In genomic region chr5:157481666-157482065, GRCh38 we compare ENCODE assay signal across 23 cellular contexts. TPM values are rescaled to one million over a fixed set of nuclear protein-coding genes. Genes with fewer than 3 reads are reported as not detected.
"Had no signal": no experiment of that assay in that cellular context is flagged by ENCODE, and none has a peak within 500 bp of the region (broad histone marks: within the 10 kb centered on the region; RNA-seq: fewer than 3 reads in every experiment).

No MANE protein-coding gene starts in this region.

- H3K36me3 Mint-ChIP-seq: activated naive CD4-positive, alpha-beta T cell treated with anti-CD3 and anti-CD28 coated beads, Interleukin-2, amount 50 U/mL, for 24 hours; immature natural killer cell had no signal

- H3K4me3 ChIP-seq: ascending aorta, breast epithelium, mucosa of descending colon, ovary, psoas muscle, skin epidermis, thoracic aorta, upper lobe of right lung had no signal

- DNase-seq: activated CD4-positive, alpha-beta T cell treated with anti-CD3 and anti-CD28 coated beads for 36 hours; cerebellar nuclear complex; cortex of kidney; effector CD8-positive, alpha-beta T cell; immature natural killer cell; left ventricle myocardium superior; mesenchymal stem cell; mucosa of descending colon; naive thymus-derived CD4-positive, alpha-beta T cell; ovary; psoas muscle; right cardiac atrium; stimulated activated CD4-positive, alpha-beta T cell treated with anti-CD3 and anti-CD28 coated beads, Interleukin-15, amount 100 ng/mL, for 24 hours; stimulated activated CD4-positive, alpha-beta T cell treated with anti-CD3 and anti-CD28 coated beads, Interleukin-2, amount 100 ng/mL, for 48 hours; upper lobe of right lung; WERI-Rb-1 had no signal

- H3K9me3 Mint-ChIP-seq: activated naive CD4-positive, alpha-beta T cell treated with anti-CD3 and anti-CD28 coated beads, Interleukin-2, amount 50 U/mL, for 24 hours; activated T-helper 2 cell treated with anti-CD3 and anti-CD28 coated beads, Interferon-gamma antibody, Interleukin-2, Interleukin-4, amounts not matched to agents 10 μg/mL and 5 μg/mL and 100 μg/mL, durations not matched to agents 14 hours and 24 hours and 36 hours; immature natural killer cell had no signal

- H3K4me1 Mint-ChIP-seq: activated naive CD4-positive, alpha-beta T cell treated with anti-CD3 and anti-CD28 coated beads, Interleukin-2, amount 50 U/mL, for 24 hours; immature natural killer cell had no signal

- H3K27me3 ChIP-seq: ascending aorta, breast epithelium, ovary, upper lobe of right lung had no signal

- ATAC-seq: activated CD4-positive, alpha-beta T cell treated with anti-CD3 and anti-CD28 coated beads for 36 hours; left ventricle myocardium superior; psoas muscle; SK-N-SH treated with all-trans-retinoic acid at 6 μM for 48 hours; upper lobe of right lung had no signal

- H3K27ac Mint-ChIP-seq: activated CD4-positive, alpha-beta T cell treated with anti-CD3 and anti-CD28 coated beads for 36 hours; activated naive CD4-positive, alpha-beta T cell treated with anti-CD3 and anti-CD28 coated beads, Interleukin-2, amount 50 U/mL, for 24 hours; immature natural killer cell had no signal

- H3K4me3 Mint-ChIP-seq: activated CD4-positive, alpha-beta T cell treated with anti-CD3 and anti-CD28 coated beads for 36 hours; activated naive CD4-positive, alpha-beta T cell treated with anti-CD3 and anti-CD28 coated beads, Interleukin-2, amount 50 U/mL, for 24 hours; immature natural killer cell had no signal

- H3K27ac ChIP-seq: ascending aorta, breast epithelium, ovary, psoas muscle, thoracic aorta, upper lobe of right lung, WERI-Rb-1 had no signal

- H3K27me3 Mint-ChIP-seq: activated CD4-positive, alpha-beta T cell treated with anti-CD3 and anti-CD28 coated beads for 36 hours; activated naive CD4-positive, alpha-beta T cell treated with anti-CD3 and anti-CD28 coated beads, Interleukin-2, amount 50 U/mL, for 24 hours; naive thymus-derived CD4-positive, alpha-beta T cell had no signal

- H3K9me3 ChIP-seq: ascending aorta, breast epithelium, mucosa of descending colon, ovary, psoas muscle, thoracic aorta, upper lobe of right lung had no signal

- H3K36me3 ChIP-seq: breast epithelium, ovary had no signal

- H3K4me1 ChIP-seq: breast epithelium, psoas muscle had no signal

RNA-seq across cellular contexts. Expression of gene NIPAL4, which starts 21.7 kb away (rescaled TPM):
- total RNA-seq: ascending aorta, left ventricle myocardium superior, upper lobe of right lung had no signal
- polyA plus RNA-seq: immature natural killer cell; naive thymus-derived CD4-positive, alpha-beta T cell; ovary had no signal
